Comparison of ENCODE assay signal across 2 cellular contexts in genomic region chr15:65638107-65638506, GRCh38.
TF ChIP-seq lines count a peak whose summit lies in the region.

No MANE protein-coding gene starts in this region.

TF ChIP-seq in IMR-90, 13 proteins besides CTCF, POLR2A, EP300 and RAD21:
- TF ChIP-seq SMC3 (IDR thresholded peaks at IDR 0.05; ENCODE audit: low read depth, low read length) (no peak), MAZ (IDR thresholded peaks at IDR 0.05; ENCODE audit: borderline replicate concordance, low read depth, low read length) (no peak), MAFK (IDR thresholded peaks at IDR 0.05; ENCODE audit: low read depth, low read length) (no peak), ELK1 (IDR thresholded peaks at IDR 0.05; ENCODE audit: borderline replicate concordance, low read depth, low read length) (no peak), CEBPB (IDR thresholded peaks at IDR 0.05; ENCODE audit: low read depth, low read length) (no peak), FOS (IDR thresholded peaks at IDR 0.05; ENCODE audit: low read depth, low read length) (no peak), BHLHE40 (IDR thresholded peaks at IDR 0.05; ENCODE audit: low read depth, low read length) (no peak), RCOR1 (IDR thresholded peaks at IDR 0.05; ENCODE audit: insufficient replicate concordance, low read length) (no peak), RFX5 (IDR thresholded peaks at IDR 0.05; ENCODE audit: low read depth, low read length) (no peak), MXI1 (IDR thresholded peaks at IDR 0.05; ENCODE audit: borderline replicate concordance, low read depth, low read length) (no peak), CHD1 (IDR thresholded peaks at IDR 0.05; ENCODE audit: low read depth, low read length) (no peak), USF2 (IDR thresholded peaks at IDR 0.05; ENCODE audit: low read depth, low read length) (no peak), NFE2L2 (IDR thresholded peaks at IDR 0.05; ENCODE audit: low read depth, low read length) (no peak)
TF ChIP-seq in IMR-90: peak in this region for 0.

TF ChIP-seq in HepG2, 621 proteins besides CTCF, POLR2A, EP300 and RAD21:
- no peak for TF ChIP-seq RAD51 (IDR thresholded peaks at IDR 0.05; ENCODE audit: borderline replicate concordance)
- no peak for TF ChIP-seq ZFP36 (IDR thresholded peaks at IDR 0.05; ENCODE audit: borderline replicate concordance, low read depth, low read length, partially characterized antibody)
- TF ChIP-seq HOXA5 (CRISPR knock-in tag; IDR thresholded peaks at IDR 0.05), result no peak
- no peak for TF ChIP-seq NBN (conservative IDR thresholded peaks at IDR 0.05)
- no peak for TF ChIP-seq ZBTB8A (CRISPR knock-in tag; IDR thresholded peaks at IDR 0.05; ENCODE audit: borderline replicate concordance, low read depth)
- no peak for TF ChIP-seq HNF1B (CRISPR knock-in tag; IDR thresholded peaks at IDR 0.05)
- TF ChIP-seq EZH2 (conservative IDR thresholded peaks at IDR 0.05; ENCODE audit: low read depth, low read length), result no peak
- no peak for TF ChIP-seq ZNF160 (CRISPR knock-in tag; IDR thresholded peaks at IDR 0.05)
TF ChIP-seq in HepG2: peak in this region for 0.
